8 cellular contexts compared by ENCODE assay signal in genomic region chr12:94545937-94546771, GRCh38.
DNase-seq lines count a peak whose midpoint lies in the region; ATAC-seq and TF ChIP-seq lines count a peak whose summit lies in the region.

No MANE protein-coding gene starts in this region.

- peak; percentile 72 to 88 (median 87); a peak in 5 of 6 replicates for TF ChIP-seq CTCF in HCT116 (IDR thresholded peaks at IDR 0.05 in 2 of 3, conservative IDR thresholded peaks at IDR 0.05 in 1 of 3; ENCODE audit: borderline replicate concordance in 1 of 3, insufficient read depth in 1 of 3, low read depth in 2 of 3, low read length in 2 of 3)
- TF ChIP-seq CTCF in thoracic aorta (IDR thresholded peaks at IDR 0.05), result peak; percentile 68

- POLR2A ChIA-PET in HCT116 (lab: Charles Lee), result interaction anchor here (1.0 kb wide), 2 partner anchors 329 to 330 kb away, joined by 3 read pairs; no protein-coding TSS in a partner anchor
- POLR2A ChIA-PET in activated CD4-positive, alpha-beta memory T cell treated with anti-CD3 and anti-CD28 coated beads for 36 hours (lab: Charles Lee), result no interaction called here

- H3K4me1 ChIP-seq in HCT116 (ENCODE audit: control insufficient read depth in 1 of 2, insufficient read depth in 2 of 2, low read length in 2 of 2), result no peaks in the 10 kb centered on the region
- H3K4me1 ChIP-seq in thoracic aorta (ENCODE audit: control insufficient read depth in 1 of 2, low read depth in 2 of 2), result no peaks in the 10 kb centered on the region

- no peak overlapping the region for H3K27ac Mint-ChIP-seq in activated CD4-positive, alpha-beta memory T cell treated with anti-CD3 and anti-CD28 coated beads for 36 hours

- no peak overlapping the region for H3K4me2 ChIP-seq in HCT116 (ENCODE audit: low read length)

- in situ Hi-C loops in G401 (cut with HindIII; ENCODE audit: low sequenced_read_pairs), result no loop called here

- H3K9me3 Mint-ChIP-seq in activated CD4-positive, alpha-beta memory T cell treated with anti-CD3 and anti-CD28 coated beads for 36 hours, result peaks cover 31% of the 10 kb centered on the region

- H3K4me1 Mint-ChIP-seq in activated CD4-positive, alpha-beta memory T cell treated with anti-CD3 and anti-CD28 coated beads for 36 hours (ENCODE audit: low read depth), result no peaks in the 10 kb centered on the region

- H3K4me3 Mint-ChIP-seq in activated CD4-positive, alpha-beta memory T cell treated with anti-CD3 and anti-CD28 coated beads for 36 hours, result no peak overlapping the region

- H3K4me3 ChIP-seq in HCT116 (replicated peaks in 1 of 2; ENCODE audit: low read depth in 1 of 2, low read length in 2 of 2) (no peak overlapping the region), thoracic aorta (no peak overlapping the region)

- RAD21 ChIA-PET in HCT116 (lab: Charles Lee; ENCODE audit: low non-redundant PET in 1 of 2, low total read pairs in 2 of 2, uncharacterized antibody in 2 of 2, unreplicated experiment in 2 of 2), result interaction anchor here in 1 of 2 experiments (0.6 to 1.0 kb wide), 2 partner anchors 329 to 1251 kb away, joined by 4 read pairs; no protein-coding TSS in a partner anchor

- no peak for TF ChIP-seq POLR2A in HCT116 (IDR thresholded peaks at IDR 0.05; ENCODE audit: borderline replicate concordance, extremely low read depth, insufficient read depth, insufficient read length)

- ATAC-seq in HCT116, result peak; percentile 98
- ATAC-seq in thoracic aorta (ENCODE audit: insufficient number of reproducible peaks, low FRiP score, low read depth), result peak; percentile 57
- no peak for ATAC-seq in GM19397 (IDR thresholded peaks at IDR 0.05; ENCODE audit: unreplicated experiment)

- no peaks in the 10 kb centered on the region for H3K9me2 ChIP-seq in HCT116 (ENCODE audit: insufficient read depth)

- no peaks in the 10 kb centered on the region for H3K79me2 ChIP-seq in HCT116 (ENCODE audit: insufficient read depth, low read length)

- no peak overlapping the region for H3K9ac ChIP-seq in HCT116 (ENCODE audit: low read length)

- no peaks in the 10 kb centered on the region for H4K20me1 ChIP-seq in HCT116 (ENCODE audit: insufficient read depth)

- H3K27ac ChIP-seq in HCT116 (ENCODE audit: low read depth, low read length), result no peak overlapping the region
- no peak overlapping the region for H3K27ac ChIP-seq in thoracic aorta

- peak overlapping the region; percentile 64 for H2AFZ ChIP-seq in HCT116 (ENCODE audit: low read depth, low read length, poor library complexity, severe bottlenecking)

- intact Hi-C loops in HCT116 (cut with micrococcal nuclease), result loop anchor here (1.0 to 10.0 kb wide), 9 partner anchors 180 to 1269 kb away; no protein-coding TSS in a partner anchor
- intact Hi-C loops in activated CD4-positive, alpha-beta memory T cell treated with anti-CD3 and anti-CD28 coated beads for 36 hours (cut with micrococcal nuclease), result no loop called here

- H3K9me3 ChIP-seq in HCT116 (ENCODE audit: control insufficient read depth in 1 of 2, insufficient read depth in 1 of 2, low read depth in 1 of 2, low read length in 2 of 2) (no peaks in the 10 kb centered on the region), thoracic aorta (no peaks in the 10 kb centered on the region)

- no peaks in the 10 kb centered on the region for H3K27me3 Mint-ChIP-seq in activated CD4-positive, alpha-beta memory T cell treated with anti-CD3 and anti-CD28 coated beads for 36 hours

- TF ChIP-seq RAD21 in HCT116 (IDR thresholded peaks at IDR 0.05; ENCODE audit: low read depth), result peak; percentile 99

- H3K36me3 ChIP-seq in HCT116 (ENCODE audit: control insufficient read depth in 1 of 2, insufficient read depth in 2 of 2, low read length in 2 of 2), result no peaks in the 10 kb centered on the region
- no peaks in the 10 kb centered on the region for H3K36me3 ChIP-seq in thoracic aorta

- no TSS peak for BruUV-seq in HCT116 (replicated peaks; lab: Mats Ljungman, UMichigan)

- H3K27me3 ChIP-seq in HCT116 (ENCODE audit: insufficient read depth, low read length) (no peaks in the 10 kb centered on the region), thoracic aorta (replicated peaks; ENCODE audit: insufficient read depth) (no peaks in the 10 kb centered on the region)

- H3K36me3 Mint-ChIP-seq in activated CD4-positive, alpha-beta memory T cell treated with anti-CD3 and anti-CD28 coated beads for 36 hours, result peaks cover 14% of the 10 kb centered on the region

- CTCF ChIA-PET in HCT116 (lab: Charles Lee), result interaction anchor here (1.2 to 3.0 kb wide), 2 partner anchors 329 to 988 kb away, joined by 4 to 20 read pairs; no protein-coding TSS in a partner anchor
- CTCF ChIA-PET in activated CD4-positive, alpha-beta memory T cell treated with anti-CD3 and anti-CD28 coated beads for 36 hours (lab: Charles Lee), result interaction anchor here (0.6 to 0.8 kb wide), 2 partner anchors 45 to 866 kb away, joined by 3 to 4 read pairs; no protein-coding TSS in a partner anchor

- DNase-seq in G401 (ENCODE audit: low spot score) (peak; percentile 34), HCT116 (ENCODE audit: low read depth, low spot score) (peak; percentile 77), NCI-H526 (lab: John Stamatoyannopoulos, UW) (peak; percentile 49 to 80), cerebellar cortex (ENCODE audit: low spot score) (peak; percentile 50), kidney glomerular epithelial cell (lab: John Stamatoyannopoulos, UW) (peak; percentile 54), thoracic aorta (ENCODE audit: low spot score) (no peak)
- no peak for DNase-seq in activated CD4-positive, alpha-beta memory T cell treated with anti-CD3 and anti-CD28 coated beads for 36 hours

TF ChIP-seq in HCT116, 20 proteins besides CTCF, POLR2A, EP300 and RAD21:
- TF ChIP-seq CBX3 (IDR thresholded peaks at IDR 0.05; ENCODE audit: low read depth) (0 out of 2 replicates have a peak, but pooled peaks have one; percentile 54), SP1 (IDR thresholded peaks at IDR 0.05; ENCODE audit: low read depth) (no peak), YY1 (IDR thresholded peaks at IDR 0.05; ENCODE audit: extremely low read depth, insufficient replicate concordance, low read depth, low read length) (peak; percentile 84)
- TF ChIP-seq, protein P1, sequence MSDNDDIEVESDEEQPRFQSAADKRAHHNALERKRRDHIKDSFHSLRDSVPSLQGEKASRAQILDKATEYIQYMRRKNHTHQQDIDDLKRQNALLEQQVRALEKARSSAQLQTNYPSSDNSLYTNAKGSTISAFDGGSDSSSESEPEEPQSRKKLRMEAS (IDR thresholded peaks at IDR 0.05), result peak; percentile 75

Comparison
In these comparisons a context has a peak if more than half of its experiments do, and no peak if none do; other contexts are left out.
1. DNase-seq: peak in G401 (single experiment), HCT116 (single experiment), NCI-H526 (2 of 2), cerebellar cortex (single experiment) and kidney glomerular epithelial cell (single experiment); none in thoracic aorta (single experiment) and activated CD4-positive, alpha-beta memory T cell treated with anti-CD3 and anti-CD28 coated beads for 36 hours (single experiment).